15 cellular contexts compared by ENCODE assay signal in genomic region chr2:63790913-63791312, GRCh38. TPM values are rescaled to one million over a fixed set of nuclear protein-coding genes. Genes with fewer than 3 reads are reported as not detected.
DNase-seq lines count a peak whose midpoint lies in the region; FAIRE-seq and TF ChIP-seq lines count a peak whose summit lies in the region.
"Had no signal": no experiment of that assay in that cellular context is flagged by ENCODE, and none has a peak within 500 bp of the region (broad histone marks: within the 10 kb centered on the region; RNA-seq: fewer than 3 reads in every experiment).

No MANE protein-coding gene starts in this region.

- WGBS in trophoblast cell (ENCODE audit: extremely low coverage, insufficient coverage, insufficient read length): no CpG with 5 or more reads among the region's 2 CpGs

- H3K79me1 ChIP-seq in trophoblast cell (ENCODE audit: low read length): peaks cover 5% of the 10 kb centered on the region

- H3K27ac ChIP-seq in trophoblast cell (ENCODE audit: low read depth, low read length): peak overlapping the region; percentile 5

- no peak for TF ChIP-seq CTCF in fibroblast of pulmonary artery (IDR thresholded peaks at IDR 0.05; ENCODE audit: low read length, missing control alignments)

- no peak overlapping the region for H4K12ac ChIP-seq in trophoblast cell (ENCODE audit: low read depth, low read length)

- no peak for FAIRE-seq in GM12892 (lab: Jason Lieb, UNC)

- H3K79me2 ChIP-seq in trophoblast cell (ENCODE audit: control insufficient read depth, insufficient read depth, low read length, poor library complexity): no peaks in the 10 kb centered on the region

- H3K4me1 ChIP-seq in trophoblast cell (ENCODE audit: control insufficient read depth in 1 of 2, insufficient read depth in 2 of 2, low read length in 2 of 2): peaks cover 0 to 8% of the 10 kb centered on the region in 2 experiments

- no peak overlapping the region for H3K18ac ChIP-seq in trophoblast cell (ENCODE audit: low read length)

- no peaks in the 10 kb centered on the region for H3K27me3 ChIP-seq in trophoblast cell (ENCODE audit: insufficient read depth, low read length)
- H3K27me3 ChIP-seq: tibial nerve had no signal

- H2AFZ ChIP-seq in trophoblast cell (ENCODE audit: insufficient read depth, low read length, poor library complexity): no peak overlapping the region

- no peak overlapping the region for H3K4me2 ChIP-seq in trophoblast cell (ENCODE audit: low read length)

- peaks cover 2% of the 10 kb centered on the region for H3K9me3 ChIP-seq in trophoblast cell (ENCODE audit: insufficient read depth, low read depth, low read length)
- H3K9me3 ChIP-seq: tibial nerve had no signal

- no peak overlapping the region for H3K9ac ChIP-seq in trophoblast cell (ENCODE audit: low read length)

- H2BK5ac ChIP-seq in trophoblast cell (ENCODE audit: low read depth, low read length, poor library complexity): no peak overlapping the region

- TF ChIP-seq POLR2A in GM12892 (IDR thresholded peaks at IDR 0.05; ENCODE audit: low read depth, low read length): no peak

- H3K4ac ChIP-seq in trophoblast cell (ENCODE audit: low read depth, low read length): no peak overlapping the region

- H4K8ac ChIP-seq in trophoblast cell (ENCODE audit: low read depth, low read length): no peak overlapping the region

- H3K14ac ChIP-seq in trophoblast cell (ENCODE audit: low read length): no peak overlapping the region

- H2BK120ac ChIP-seq in trophoblast cell (ENCODE audit: insufficient read depth, low read length, poor library complexity): no peak overlapping the region

- no peaks in the 10 kb centered on the region for H3K36me3 ChIP-seq in trophoblast cell (ENCODE audit: control insufficient read depth in 1 of 2, insufficient read depth in 2 of 2, low read length in 2 of 2)
- H3K36me3 ChIP-seq: tibial nerve had no signal

- no peak overlapping the region for H3K4me3 ChIP-seq in fibroblast of pulmonary artery (replicated peaks; ENCODE audit: low read depth, low read length)
- no peak overlapping the region for H3K4me3 ChIP-seq in trophoblast cell (ENCODE audit: low read depth, low read length)
- H3K4me3 ChIP-seq: tibial nerve had no signal

- H4K91ac ChIP-seq in trophoblast cell (ENCODE audit: low read depth, low read length): no peak overlapping the region

- no peak overlapping the region for H3K23ac ChIP-seq in trophoblast cell (ENCODE audit: low read length)

- H2AK5ac ChIP-seq in trophoblast cell (ENCODE audit: low read length): no peak overlapping the region

- DNase-seq in EH (ENCODE audit: low read depth): peak; percentile 89
- DNase-seq in RKO (ENCODE audit: low spot score): peak; percentile 60
- peak; percentile 90 for DNase-seq in fibroblast of pulmonary artery (ENCODE audit: low read depth)
- peak; percentile 44 to 65 for DNase-seq in trophoblast cell
- DNase-seq in dermis blood vessel endothelial cell: no peak
- DNase-seq in epidermal melanocyte (ENCODE audit: insufficient read length, low spot score): no peak
- DNase-seq in SHP77 (lab: John Stamatoyannopoulos, UW): no peak
- no peak for DNase-seq in GM12892 (ENCODE audit: insufficient read length)
- DNase-seq: activated CD4-positive, alpha-beta T cell treated with anti-CD3 and anti-CD28 coated beads, Interleukin-2, amount 50 U/mL, for 1 hour; activated naive CD8-positive, alpha-beta T cell treated with anti-CD3 and anti-CD28 coated beads, Interleukin-2, amount 10 ng/mL, durations not matched to agents 7 days and 5 days; H7; naive B cell; NCI-H2081; stimulated activated CD4-positive, alpha-beta T cell treated with anti-CD3 and anti-CD28 coated beads, Interleukin-4, amount 100 ng/mL, for 24 hours had no signal

- H2BK12ac ChIP-seq in trophoblast cell (ENCODE audit: low read length): no peak overlapping the region

RNA-seq across cellular contexts. Expression of gene UGP2, which starts 50.8 kb away (rescaled TPM):
- polyA plus RNA-seq in trophoblast cell (2013): 187 and 206 TPM in 2 replicates
- total RNA-seq in dermis blood vessel endothelial cell: 144 and 149 TPM in 2 replicates
- 77.5 TPM for polyA plus RNA-seq in GM12892 (2012; ENCODE audit: missing spikeins)

Comparison
In these comparisons a context has a peak if more than half of its experiments do, and no peak if none do; other contexts are left out.
1. DNase-seq: peak in EH (single experiment), RKO (single experiment), fibroblast of pulmonary artery (single experiment) and trophoblast cell (2 of 2); none in dermis blood vessel endothelial cell (single experiment), epidermal melanocyte (single experiment), SHP77 (0 of 2) and GM12892 (single experiment).